Comparison of ENCODE assay signal across 8 cellular contexts in the genomic region with DNA sequence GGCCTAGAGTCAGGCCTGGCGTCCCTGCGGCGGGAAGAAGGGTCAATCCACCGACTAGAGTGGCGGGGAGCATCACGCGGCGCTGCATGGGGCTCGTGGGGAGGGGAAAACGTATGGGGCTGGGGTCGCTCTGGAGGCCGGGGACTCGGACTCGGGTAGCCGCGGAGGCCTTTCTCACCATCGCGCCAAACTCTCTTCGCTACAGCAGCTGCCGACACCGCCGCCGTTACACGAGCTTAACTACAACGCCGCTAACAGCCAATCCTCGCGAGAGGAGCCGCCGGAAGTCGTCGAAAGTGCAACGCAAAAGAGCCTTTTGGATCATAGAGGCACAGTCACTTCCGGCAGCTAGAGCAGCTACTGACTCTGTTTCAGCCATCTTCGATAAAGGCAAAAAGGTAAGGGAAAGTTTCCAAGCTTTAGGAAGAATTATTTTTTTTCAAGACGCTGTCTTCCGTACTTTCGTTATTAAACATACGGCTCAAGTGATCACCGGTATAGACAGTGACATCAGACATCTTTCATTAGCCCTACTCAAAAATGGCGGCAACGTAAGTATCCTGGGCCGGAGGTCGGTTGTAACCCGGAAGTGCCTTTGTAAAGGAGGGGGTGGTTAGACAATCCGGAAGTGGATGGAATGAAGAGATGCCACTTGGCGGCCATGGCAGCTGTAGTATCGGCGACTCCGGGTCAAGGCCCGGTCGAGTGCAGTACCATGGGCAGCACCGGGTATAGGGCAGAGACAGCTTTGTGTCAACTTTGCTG. TPM values are rescaled to one million over a fixed set of nuclear protein-coding genes. Genes with fewer than 3 reads are reported as not detected.
DNase-seq lines count a peak whose midpoint lies in the region; ATAC-seq and TF ChIP-seq lines count a peak whose summit lies in the region.

A gene (minus strand): TSS at position 247 of the 765 bp plus-strand sequence. CDS start 66 bp downstream, at position 181.
A gene with protein sequence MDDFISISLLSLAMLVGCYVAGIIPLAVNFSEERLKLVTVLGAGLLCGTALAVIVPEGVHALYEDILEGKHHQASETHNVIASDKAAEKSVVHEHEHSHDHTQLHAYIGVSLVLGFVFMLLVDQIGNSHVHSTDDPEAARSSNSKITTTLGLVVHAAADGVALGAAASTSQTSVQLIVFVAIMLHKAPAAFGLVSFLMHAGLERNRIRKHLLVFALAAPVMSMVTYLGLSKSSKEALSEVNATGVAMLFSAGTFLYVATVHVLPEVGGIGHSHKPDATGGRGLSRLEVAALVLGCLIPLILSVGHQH (plus strand): TSS at position 640 of the 765 bp plus-strand sequence. CDS start 678 bp downstream, outside the sequence.

- peak; percentile 98 for DNase-seq in Ammon's horn (ENCODE audit: low spot score)
- DNase-seq in GM19238 (ENCODE audit: insufficient read length, low spot score), result peak; percentile 76
- DNase-seq in NCI-H524 (lab: John Stamatoyannopoulos, UW), result peak; percentile 98 to 100
- peak; percentile 97 for DNase-seq in activated CD4-positive, alpha-beta T cell treated with anti-CD3 and anti-CD28 coated beads for 36 hours
- DNase-seq in choroid plexus epithelial cell (ENCODE audit: low read depth), result peak; percentile 98
- peak; percentile 92 for DNase-seq in kidney epithelial cell (ENCODE audit: low read depth)
- peak; percentile 89 for DNase-seq in stimulated activated CD4-positive, alpha-beta T cell treated with anti-CD3 and anti-CD28 coated beads, Interleukin-15, amount 100 ng/mL, for 48 hours (ENCODE audit: low read depth in 2 of 2)

- H3K36me3 ChIP-seq in kidney epithelial cell (ENCODE audit: control insufficient read depth, insufficient read depth, low read length), result no peaks in the 10 kb centered on the region

- peak within 1 kb of the TSS; percentile 77 for H3K4me3 ChIP-seq in choroid plexus epithelial cell (ENCODE audit: low read depth, low read length)
- peak within 1 kb of the TSS; percentile 73 for H3K4me3 ChIP-seq in kidney epithelial cell (ENCODE audit: low read depth, low read length)

- H3K36me3 Mint-ChIP-seq in activated CD4-positive, alpha-beta T cell treated with anti-CD3 and anti-CD28 coated beads for 36 hours (ENCODE audit: low read depth), result peaks cover 46% of the 10 kb centered on the region

- intact Hi-C loops in activated CD4-positive, alpha-beta T cell treated with anti-CD3 and anti-CD28 coated beads for 36 hours (cut with DNase I, micrococcal nuclease), result loop anchor here (1.0 to 10.0 kb wide), 21 partner anchors 40 to 1726 kb away; a partner anchor contains a TSS

- H3K27me3 Mint-ChIP-seq in activated CD4-positive, alpha-beta T cell treated with anti-CD3 and anti-CD28 coated beads for 36 hours, result no peaks in the 10 kb centered on the region

- no peaks in the 10 kb centered on the region for H3K9me3 Mint-ChIP-seq in activated CD4-positive, alpha-beta T cell treated with anti-CD3 and anti-CD28 coated beads for 36 hours (ENCODE audit: low read depth)

- POLR2A ChIA-PET in activated CD4-positive, alpha-beta T cell treated with anti-CD3 and anti-CD28 coated beads for 36 hours (lab: Charles Lee), result interaction anchor here (0.5 to 1.6 kb wide), 9 partner anchors 22 to 369 kb away, joined by 3 to 9 read pairs (median 3); a partner anchor contains a TSS

- TF ChIP-seq CTCF in choroid plexus epithelial cell (conservative IDR thresholded peaks at IDR 0.05; ENCODE audit: low read depth, low read length) (no peak), kidney epithelial cell (IDR thresholded peaks at IDR 0.05; ENCODE audit: insufficient read depth, low read length, poor library complexity, severe bottlenecking) (no peak)

- CTCF ChIA-PET in activated CD4-positive, alpha-beta T cell treated with anti-CD3 and anti-CD28 coated beads for 36 hours (lab: Charles Lee), result interaction anchor here (0.7 to 0.8 kb wide), 4 partner anchors 12 to 1647 kb away, joined by 3 to 4 read pairs (median 4); no protein-coding TSS in a partner anchor

- H3K27me3 ChIP-seq in kidney epithelial cell (ENCODE audit: control insufficient read depth, insufficient read depth, low read length), result no peaks in the 10 kb centered on the region

- peak within 1 kb of the TSS; percentile 100 for H3K27ac Mint-ChIP-seq in activated CD4-positive, alpha-beta T cell treated with anti-CD3 and anti-CD28 coated beads for 36 hours

- H3K4me3 Mint-ChIP-seq in activated CD4-positive, alpha-beta T cell treated with anti-CD3 and anti-CD28 coated beads for 36 hours, result peak within 1 kb of the TSS; percentile 95

- peak; percentile 80 for ATAC-seq in HG03442 (IDR thresholded peaks at IDR 0.05; ENCODE audit: unreplicated experiment)
- ATAC-seq in activated CD4-positive, alpha-beta T cell treated with anti-CD3 and anti-CD28 coated beads for 36 hours, result peak; percentile 89

- peaks cover 63% of the 10 kb centered on the region for H3K4me1 Mint-ChIP-seq in activated CD4-positive, alpha-beta T cell treated with anti-CD3 and anti-CD28 coated beads for 36 hours

RNA-seq across cellular contexts. Expression of the first gene that starts in this region (rescaled TPM):
- total RNA-seq in activated CD4-positive, alpha-beta T cell treated with anti-CD3 and anti-CD28 coated beads for 36 hours, result 100 to 1,000 TPM; 343 to 385 TPM
- total RNA-seq in kidney epithelial cell, result 107 and 141 TPM in 2 replicates

RNA-seq across cellular contexts. Expression of the second gene that starts in this region (rescaled TPM):
- total RNA-seq in activated CD4-positive, alpha-beta T cell treated with anti-CD3 and anti-CD28 coated beads for 36 hours, result 10 to 100 TPM; 40.1 to 42.6 TPM
- 82.8 and 86.3 TPM in 2 replicates for total RNA-seq in kidney epithelial cell

Comparison
In these comparisons a context has a peak if more than half of its experiments do, and no peak if none do; other contexts are left out.
1. Peak in every context shown above with its lines: DNase-seq, ATAC-seq and H3K4me3 ChIP-seq.